Comparison of ENCODE assay signal across 36 cellular contexts in the genomic region with DNA sequence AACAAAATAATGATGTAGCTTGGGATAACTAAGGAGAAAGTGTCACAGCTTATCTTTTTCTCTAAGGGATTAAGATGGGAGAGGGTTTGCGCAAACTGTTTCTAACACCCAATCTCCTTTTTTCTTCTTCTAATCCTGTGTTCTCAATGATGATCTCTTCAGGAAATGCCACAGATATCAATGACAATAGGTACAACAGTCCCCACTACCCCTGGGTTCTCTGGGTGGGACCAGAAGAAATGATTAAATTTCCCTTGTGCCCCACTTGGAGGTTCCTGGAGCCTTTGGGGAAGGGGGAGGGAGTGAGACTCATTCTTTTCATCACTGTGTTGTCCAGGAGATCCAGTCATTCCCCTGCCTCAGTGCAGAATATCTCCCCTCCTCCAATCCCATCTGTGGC. TPM values are rescaled to one million over a fixed set of nuclear protein-coding genes. Genes with fewer than 3 reads are reported as not detected.
DNase-seq lines count a peak whose midpoint lies in the region; FAIRE-seq and TF ChIP-seq lines count a peak whose summit lies in the region.
"Had no signal": no experiment of that assay in that cellular context is flagged by ENCODE, and none has a peak within 500 bp of the region (broad histone marks: within the 10 kb centered on the region; RNA-seq: fewer than 3 reads in every experiment).

No MANE protein-coding gene starts in this region.

- no peak overlapping the region for H3K14ac ChIP-seq in H1 (ENCODE audit: insufficient read length)

- peaks cover 4 to 5% of the 10 kb centered on the region in 2 experiments for H4K20me1 ChIP-seq in H1 (replicated peaks in 1 of 2; ENCODE audit: control insufficient read depth in 1 of 2, insufficient read depth in 2 of 2, low read length in 2 of 2)
- H4K20me1 ChIP-seq: BLaER1; BLaER1 treated with 17β-estradiol and CSF1 and Interleukin-3, amounts not matched to agents 10 nM and 100 nM had no signal

- H3K27ac ChIP-seq in SJSA1 (no peak overlapping the region), H1 (ENCODE audit: low read depth, low read length) (no peak overlapping the region)
- H3K27ac ChIP-seq: 22Rv1; A549; BLaER1; BLaER1 treated with 17β-estradiol and CSF1 and Interleukin-3, amounts not matched to agents 10 nM and 100 nM; C4-2B had no signal

- peaks cover 3% of the 10 kb centered on the region for H3K4me1 Mint-ChIP-seq in activated T-cell treated with anti-CD3 and anti-CD28 coated beads, Interleukin-2, amount 50 U/mL, for 24 hours (ENCODE audit: low read depth)

- no peak overlapping the region for H3K4me2 ChIP-seq in H1 (ENCODE audit: insufficient read depth in 1 of 2, low read depth in 2 of 2, low read length in 2 of 2)
- H3K4me2 ChIP-seq: A549; BLaER1; BLaER1 treated with 17β-estradiol and CSF1 and Interleukin-3, amounts not matched to agents 10 nM and 100 nM had no signal

- FAIRE-seq in H1 (lab: Jason Lieb, UNC) (no peak), HTR-8/SVneo (lab: Jason Lieb, UNC) (no peak)
- FAIRE-seq: A204.1, A549, D721Med had no signal

- no peak overlapping the region for H3K4me3 Mint-ChIP-seq in activated T-cell treated with anti-CD3 and anti-CD28 coated beads, Interleukin-2, amount 50 U/mL, for 24 hours
- H3K4me3 Mint-ChIP-seq: B cell; CD14-positive monocyte; CD4-positive, alpha-beta memory T cell; CD4-positive, alpha-beta T cell; CD4-positive, CD25-positive, alpha-beta regulatory T cell; CD8-positive, alpha-beta T cell had no signal

- H3K4me3 ChIP-seq in SJSA1 (no peak overlapping the region), H1 (ENCODE audit: extremely low read depth in 1 of 4, insufficient read depth in 2 of 4, low read depth in 3 of 4, low read length in 4 of 4) (no peak overlapping the region)
- H3K4me3 ChIP-seq: A549; BLaER1; BLaER1 treated with 17β-estradiol and CSF1 and Interleukin-3, amounts not matched to agents 10 nM and 100 nM had no signal

- no peaks in the 10 kb centered on the region for H3K9me3 Mint-ChIP-seq in activated T-cell treated with anti-CD3 and anti-CD28 coated beads, Interleukin-2, amount 50 U/mL, for 24 hours
- H3K9me3 Mint-ChIP-seq: CD14-positive monocyte; CD4-positive, alpha-beta T cell; CD4-positive, CD25-positive, alpha-beta regulatory T cell; CD8-positive, alpha-beta memory T cell; CD8-positive, alpha-beta T cell had no signal

- no peaks in the 10 kb centered on the region for H3K23me2 ChIP-seq in H1 (ENCODE audit: low read depth, low read length)

- peak overlapping the region; percentile 17 for H3K56ac ChIP-seq in H1 (replicated peaks; ENCODE audit: insufficient read length, low read depth, low read length)

- H3K36me3 ChIP-seq in SJSA1 (no peaks in the 10 kb centered on the region), H1 (ENCODE audit: control insufficient read depth in 2 of 4, insufficient read depth in 4 of 4, low read length in 3 of 4) (peaks cover 10 to 45% (median 22%) of the 10 kb centered on the region in 4 experiments)
- H3K36me3 ChIP-seq: BLaER1; BLaER1 treated with 17β-estradiol and CSF1 and Interleukin-3, amounts not matched to agents 10 nM and 100 nM had no signal

- peaks cover 3% of the 10 kb centered on the region for H3K27me3 Mint-ChIP-seq in activated T-cell treated with anti-CD3 and anti-CD28 coated beads, Interleukin-2, amount 50 U/mL, for 24 hours

- H2BK12ac ChIP-seq in H1 (ENCODE audit: low read depth, low read length), result no peak overlapping the region

- H2BK5ac ChIP-seq in H1 (ENCODE audit: low read depth, low read length), result no peak overlapping the region

- H4K8ac ChIP-seq in H1 (ENCODE audit: extremely low read depth, insufficient read depth, low read length), result no peak overlapping the region

- H3K4me1 ChIP-seq in SJSA1 (replicated peaks) (no peaks in the 10 kb centered on the region), H1 (replicated peaks in 1 of 4; ENCODE audit: control insufficient read depth in 3 of 4, insufficient read depth in 4 of 4, low read length in 3 of 4) (no peaks in the 10 kb centered on the region)
- H3K4me1 ChIP-seq: BE2C, BLaER1 had no signal

- H2AFZ ChIP-seq in H1 (ENCODE audit: low read length), result no peak overlapping the region

- H3K36me3 Mint-ChIP-seq in activated T-cell treated with anti-CD3 and anti-CD28 coated beads, Interleukin-2, amount 50 U/mL, for 24 hours (ENCODE audit: low read depth), result no peaks in the 10 kb centered on the region
- H3K36me3 Mint-ChIP-seq: CD14-positive monocyte; CD4-positive, alpha-beta memory T cell; CD4-positive, CD25-positive, alpha-beta regulatory T cell; CD8-positive, alpha-beta T cell had no signal

- no peaks in the 10 kb centered on the region for H3K9me3 ChIP-seq in SJSA1 (replicated peaks)
- no peaks in the 10 kb centered on the region for H3K9me3 ChIP-seq in H1 (ENCODE audit: insufficient read depth in 2 of 2, low read depth in 1 of 2, low read length in 1 of 2)
- H3K9me3 ChIP-seq: A549; BE2C; BLaER1; BLaER1 treated with 17β-estradiol and CSF1 and Interleukin-3, amounts not matched to agents 10 nM and 100 nM; Caco-2 had no signal

- no peak overlapping the region for H2AK5ac ChIP-seq in H1 (ENCODE audit: low read depth, low read length)

- H3K79me1 ChIP-seq in H1 (ENCODE audit: low read depth, low read length), result no peaks in the 10 kb centered on the region

- H2BK120ac ChIP-seq in H1 (replicated peaks; ENCODE audit: low read depth, low read length), result no peak overlapping the region

- no peak overlapping the region for H4K91ac ChIP-seq in H1 (replicated peaks; ENCODE audit: insufficient read length, low read length)

- POLR2A ChIA-PET in H1 (lab: Charles Lee; ENCODE audit: partially characterized antibody), result no interaction called here

- peak; percentile 6 for DNase-seq in activated effector memory CD4-positive, alpha-beta T cell treated with anti-CD3 and anti-CD28 coated beads, Interleukin-2, amount 50 U/mL, for 16 hours
- no peak for DNase-seq in activated effector memory CD4-positive, alpha-beta T cell treated with Interleukin-2 at 50 U/mL for 16 hours
- DNase-seq in SJSA1 (ENCODE audit: low read depth in 1 of 2, low spot score in 2 of 2) (peak; percentile 80 to 83), H1 (ENCODE audit: low read depth in 1 of 2, low spot score in 2 of 2) (no peak), mesenteric fat pad (ENCODE audit: low spot score) (peak; percentile 28), HTR-8/SVneo (ENCODE audit: insufficient read length, low spot score) (no peak), glomerular visceral epithelial cell (ENCODE audit: extremely low spot score) (no peak)
- no peak for DNase-seq in activated T-cell treated with anti-CD3 and anti-CD28 coated beads, Interleukin-2, amount 50 U/mL, for 24 hours
- DNase-seq: 8988T; ACHN; AML-193; BE2C; Calu3; CD4-positive, alpha-beta memory T cell; CD4-positive, alpha-beta T cell; CD4-positive, CD25-positive, alpha-beta regulatory T cell; CD8-positive, alpha-beta memory T cell; CD8-positive, alpha-beta T cell; COR-L47; DMS 273 treated with DMSO at 0.1 percent for 48 hours; DMS153; DMS53; DMS79; DMS79 treated with DMSO at 0.1 percent for 48 hours; DND-41; EL had no signal

- 100% methylated on average over 1 of the region's 1 CpG; no CpG with 5 or more reads in 1 of the 2 experiments for WGBS in H1 (ENCODE audit: extremely low coverage in 1 of 2, insufficient coverage in 1 of 2, insufficient read length in 1 of 2, insufficient replicate concordance in 2 of 2, low coverage in 1 of 2, low lambda C conversion rate in 2 of 2, missing lambda C conversion rate in 1 of 2), 2 experiments

- H3K27me3 ChIP-seq in SJSA1 (replicated peaks) (peaks cover 35% of the 10 kb centered on the region), H1 (replicated peaks in 1 of 4; ENCODE audit: control insufficient read depth in 3 of 4, extremely low read depth in 1 of 4, insufficient read depth in 3 of 4, low read length in 3 of 4) (no peaks in the 10 kb centered on the region)
- H3K27me3 ChIP-seq: BE2C; BLaER1 treated with 17β-estradiol and CSF1 and Interleukin-3, amounts not matched to agents 10 nM and 100 nM had no signal

- no peak overlapping the region for H4K5ac ChIP-seq in H1 (ENCODE audit: insufficient read length, low read depth, low read length)

- no peak overlapping the region for H2BK20ac ChIP-seq in H1 (ENCODE audit: low read length)

- no peak for TF ChIP-seq EP300 in H1 (IDR thresholded peaks at IDR 0.05; ENCODE audit: borderline replicate concordance in 1 of 2, low read depth in 2 of 2, low read length in 2 of 2)

- H3K18ac ChIP-seq in H1 (ENCODE audit: extremely low read depth, low read length), result no peak overlapping the region

- H3K27ac Mint-ChIP-seq in activated T-cell treated with anti-CD3 and anti-CD28 coated beads, Interleukin-2, amount 50 U/mL, for 24 hours, result no peak overlapping the region
- H3K27ac Mint-ChIP-seq: B cell; CD14-positive monocyte; CD4-positive, alpha-beta memory T cell; CD4-positive, alpha-beta T cell; CD4-positive, CD25-positive, alpha-beta regulatory T cell; CD8-positive, alpha-beta T cell had no signal

- H3K9ac ChIP-seq in H1 (replicated peaks in 1 of 4; ENCODE audit: extremely low read depth in 1 of 4, low read depth in 3 of 4, low read length in 3 of 4), result no peak overlapping the region
- H3K9ac ChIP-seq: BLaER1; BLaER1 treated with 17β-estradiol and CSF1 and Interleukin-3, amounts not matched to agents 10 nM and 100 nM had no signal

- TF ChIP-seq POLR2A in H1 (IDR thresholded peaks at IDR 0.05; ENCODE audit: control extremely low read depth in 1 of 2, low read depth in 2 of 2, low read length in 2 of 2), result no peak

- no peaks in the 10 kb centered on the region for H3K79me2 ChIP-seq in H1 (ENCODE audit: control insufficient read depth in 1 of 2, insufficient read depth in 2 of 2, low read length in 2 of 2)

- no peak overlapping the region for H3K23ac ChIP-seq in H1 (ENCODE audit: insufficient read length)

- CTCF ChIA-PET in H1 (lab: Charles Lee; ENCODE audit: partially characterized antibody), result interaction anchor here (0.6 to 7.8 kb wide), 29 partner anchors 7 to 240 kb away, joined by 3 to 201 read pairs (median 9); a partner anchor contains a TSS

- no peak overlapping the region for H3K4ac ChIP-seq in H1 (replicated peaks; ENCODE audit: insufficient read length, low read depth, low read length)

- no peak for TF ChIP-seq RAD21 in H1 (IDR thresholded peaks at IDR 0.05 in 1 of 2, conservative IDR thresholded peaks at IDR 0.05 in 1 of 2; ENCODE audit: low read depth in 2 of 2, low read length in 2 of 2)

- H2BK15ac ChIP-seq in H1 (ENCODE audit: low read length), result no peak overlapping the region

- TF ChIP-seq CTCF in H1 (IDR thresholded peaks at IDR 0.05; ENCODE audit: control extremely low read depth in 1 of 3, insufficient read depth in 1 of 3, low read depth in 1 of 3, low read length in 3 of 3), result no peak

RNA-seq across cellular contexts. Expression of a gene that starts 8.6 kb away (rescaled TPM):
- total RNA-seq in SJSA1 (2014; rRNA removed; shearing (Covaris generic)), result 544 and 654 TPM in 2 replicates
- total RNA-seq in H1 (2021; fragmentation: NEBNext Ultra II Directional; extraction: Animal tissue kit (Norgen Biotek cat#: 25700)), result 21.4 and 27.1 TPM in 2 replicates
- polyA plus RNA-seq in H1 (2011; rRNA removed), result 21.0 and 25.0 TPM in 2 replicates
- polyA plus RNA-seq in H1 (2011; cell fraction: cytosol; rRNA removed), result 21.8 TPM
- 23.9 TPM for polyA plus RNA-seq in H1 (2011; cell fraction: nucleus; rRNA removed)
- 19.5 to 27.9 TPM (median 22.1 TPM) in 4 replicates for polyA plus RNA-seq in H1 (2012, experiment 1 of 2)
- polyA plus RNA-seq in H1 (2012, experiment 2 of 2), result 16.5 TPM
- polyA plus RNA-seq in H1 (2013, experiment 1 of 2), result 14.6 TPM
- 15.9 TPM for polyA plus RNA-seq in H1 (2013, experiment 2 of 2)
- 25.6 and 27.0 TPM in 2 replicates for polyA minus RNA-seq in H1 (2011; rRNA and poly(A)+ RNA removed)
- 16.4 TPM for polyA minus RNA-seq in H1 (2011; cell fraction: cytosol; rRNA and poly(A)+ RNA removed)
- 11.0 TPM for polyA minus RNA-seq in H1 (2011; cell fraction: nucleus; rRNA and poly(A)+ RNA removed)
- 14.3 TPM for total RNA-seq in mesenteric fat pad

RNA-seq across cellular contexts. Expression of a gene that starts 22.2 kb away (rescaled TPM):
- 187 and 286 TPM in 2 replicates for total RNA-seq in SJSA1 (2014; rRNA removed; shearing (Covaris generic))
- 41.8 and 43.4 TPM in 2 replicates for total RNA-seq in H1 (2021; fragmentation: NEBNext Ultra II Directional; extraction: Animal tissue kit (Norgen Biotek cat#: 25700))
- 92.5 and 126 TPM in 2 replicates for polyA plus RNA-seq in H1 (2011; rRNA removed)
- 92.5 TPM for polyA plus RNA-seq in H1 (2011; cell fraction: cytosol; rRNA removed)
- 373 TPM for polyA plus RNA-seq in H1 (2011; cell fraction: nucleus; rRNA removed)
- polyA plus RNA-seq in H1 (2012, experiment 1 of 2), result 66.9 to 71.1 TPM (median 70.4 TPM) in 4 replicates
- polyA plus RNA-seq in H1 (2012, experiment 2 of 2), result 45.9 TPM
- polyA plus RNA-seq in H1 (2013, experiment 1 of 2), result 41.7 TPM
- polyA plus RNA-seq in H1 (2013, experiment 2 of 2), result 36.1 TPM
- polyA minus RNA-seq in H1 (2011; rRNA and poly(A)+ RNA removed), result 27.3 and 38.8 TPM in 2 replicates
- 31.0 TPM for polyA minus RNA-seq in H1 (2011; cell fraction: cytosol; rRNA and poly(A)+ RNA removed)
- polyA minus RNA-seq in H1 (2011; cell fraction: nucleus; rRNA and poly(A)+ RNA removed), result 52.0 TPM
- 7.2 TPM for total RNA-seq in mesenteric fat pad

RNA-seq across cellular contexts. Expression of a gene that starts 28.8 kb away (rescaled TPM):
- total RNA-seq in SJSA1 (2014; rRNA removed; shearing (Covaris generic)), result 107 and 145 TPM in 2 replicates
- 5.9 and 6.4 TPM in 2 replicates for total RNA-seq in H1 (2021; fragmentation: NEBNext Ultra II Directional; extraction: Animal tissue kit (Norgen Biotek cat#: 25700))
- polyA plus RNA-seq in H1 (2011; rRNA removed), result 8.6 and 8.8 TPM in 2 replicates
- polyA plus RNA-seq in H1 (2011; cell fraction: cytosol; rRNA removed), result 11.8 TPM
- polyA plus RNA-seq in H1 (2011; cell fraction: nucleus; rRNA removed), result 45.7 TPM
- 11.8 to 18.3 TPM (median 17.0 TPM) in 4 replicates for polyA plus RNA-seq in H1 (2012, experiment 1 of 2)
- polyA plus RNA-seq in H1 (2012, experiment 2 of 2), result 10.9 TPM
- polyA plus RNA-seq in H1 (2013, experiment 1 of 2), result 3.8 TPM
- polyA plus RNA-seq in H1 (2013, experiment 2 of 2), result 3.6 TPM
- 4.3 and 9.0 TPM in 2 replicates for polyA minus RNA-seq in H1 (2011; rRNA and poly(A)+ RNA removed)
- polyA minus RNA-seq in H1 (2011; cell fraction: cytosol; rRNA and poly(A)+ RNA removed), result 3.4 TPM
- polyA minus RNA-seq in H1 (2011; cell fraction: nucleus; rRNA and poly(A)+ RNA removed), result 7.1 TPM
- total RNA-seq in mesenteric fat pad, result 12.8 TPM
- total RNA-seq: B cell had no signal
- polyA plus RNA-seq: CD14-positive monocyte; CD4-positive, alpha-beta memory T cell; CD4-positive, CD25-positive, alpha-beta regulatory T cell; CD8-positive, alpha-beta memory T cell had no signal

RNA-seq across cellular contexts. Expression of a gene that starts 32.6 kb away (rescaled TPM):
- total RNA-seq in SJSA1 (2014; rRNA removed; shearing (Covaris generic)), result 2.1 and 2.8 TPM in 2 replicates
- 21.9 and 22.8 TPM in 2 replicates for total RNA-seq in H1 (2021; fragmentation: NEBNext Ultra II Directional; extraction: Animal tissue kit (Norgen Biotek cat#: 25700))
- polyA plus RNA-seq in H1 (2011; rRNA removed), result 10.7 and 11.7 TPM in 2 replicates
- polyA plus RNA-seq in H1 (2011; cell fraction: cytosol; rRNA removed), result 16.5 TPM
- 32.8 TPM for polyA plus RNA-seq in H1 (2011; cell fraction: nucleus; rRNA removed)
- polyA plus RNA-seq in H1 (2012, experiment 1 of 2), result 16.3 to 20.8 TPM (median 19.3 TPM) in 4 replicates
- 3.2 TPM for polyA plus RNA-seq in H1 (2012, experiment 2 of 2)
- 10.6 TPM for polyA plus RNA-seq in H1 (2013, experiment 1 of 2)
- polyA plus RNA-seq in H1 (2013, experiment 2 of 2), result 9.6 TPM
- 19.8 and 21.8 TPM in 2 replicates for polyA minus RNA-seq in H1 (2011; rRNA and poly(A)+ RNA removed)
- polyA minus RNA-seq in H1 (2011; cell fraction: cytosol; rRNA and poly(A)+ RNA removed), result 12.0 TPM
- 18.9 TPM for polyA minus RNA-seq in H1 (2011; cell fraction: nucleus; rRNA and poly(A)+ RNA removed)
- total RNA-seq in mesenteric fat pad, result not detected
- total RNA-seq: Calu3 had no signal
- polyA plus RNA-seq: CD14-positive monocyte; CD4-positive, alpha-beta memory T cell had no signal

RNA-seq across cellular contexts. Expression of a gene that starts 35.4 kb away (rescaled TPM):
- 3,855 and 4,325 TPM in 2 replicates for total RNA-seq in SJSA1 (2014; rRNA removed; shearing (Covaris generic))
- 89.3 and 90.3 TPM in 2 replicates for total RNA-seq in H1 (2021; fragmentation: NEBNext Ultra II Directional; extraction: Animal tissue kit (Norgen Biotek cat#: 25700))
- polyA plus RNA-seq in H1 (2011; rRNA removed), result 91.9 and 140 TPM in 2 replicates
- 111 TPM for polyA plus RNA-seq in H1 (2011; cell fraction: cytosol; rRNA removed)
- 108 TPM for polyA plus RNA-seq in H1 (2011; cell fraction: nucleus; rRNA removed)
- 106 to 119 TPM (median 115 TPM) in 4 replicates for polyA plus RNA-seq in H1 (2012, experiment 1 of 2)
- 135 TPM for polyA plus RNA-seq in H1 (2012, experiment 2 of 2)
- polyA plus RNA-seq in H1 (2013, experiment 1 of 2), result 75.6 TPM
- polyA plus RNA-seq in H1 (2013, experiment 2 of 2), result 79.1 TPM
- 102 and 111 TPM in 2 replicates for polyA minus RNA-seq in H1 (2011; rRNA and poly(A)+ RNA removed)
- polyA minus RNA-seq in H1 (2011; cell fraction: cytosol; rRNA and poly(A)+ RNA removed), result 113 TPM
- 72.6 TPM for polyA minus RNA-seq in H1 (2011; cell fraction: nucleus; rRNA and poly(A)+ RNA removed)
- 106 TPM for total RNA-seq in mesenteric fat pad

Comparison
In these comparisons a context has a peak if more than half of its experiments do, and no peak if none do; other contexts are left out.
1. DNase-seq: peak in activated effector memory CD4-positive, alpha-beta T cell treated with anti-CD3 and anti-CD28 coated beads, Interleukin-2, amount 50 U/mL, for 16 hours (single experiment), SJSA1 (2 of 2) and mesenteric fat pad (single experiment); none in activated effector memory CD4-positive, alpha-beta T cell treated with Interleukin-2 at 50 U/mL for 16 hours (single experiment), H1 (0 of 2), HTR-8/SVneo (single experiment), glomerular visceral epithelial cell (single experiment) and activated T-cell treated with anti-CD3 and anti-CD28 coated beads, Interleukin-2, amount 50 U/mL, for 24 hours (single experiment).
2. RNA of a gene that starts 8.6 kb away (total RNA-seq): 544 to 654 TPM in SJSA1; 21.4 to 27.1 TPM in H1 and 14.3 TPM in mesenteric fat pad (single experiment); every median in the first group is over 10 times any median in the second.